1 cellular context compared by ENCODE assay signal in the genomic region with DNA sequence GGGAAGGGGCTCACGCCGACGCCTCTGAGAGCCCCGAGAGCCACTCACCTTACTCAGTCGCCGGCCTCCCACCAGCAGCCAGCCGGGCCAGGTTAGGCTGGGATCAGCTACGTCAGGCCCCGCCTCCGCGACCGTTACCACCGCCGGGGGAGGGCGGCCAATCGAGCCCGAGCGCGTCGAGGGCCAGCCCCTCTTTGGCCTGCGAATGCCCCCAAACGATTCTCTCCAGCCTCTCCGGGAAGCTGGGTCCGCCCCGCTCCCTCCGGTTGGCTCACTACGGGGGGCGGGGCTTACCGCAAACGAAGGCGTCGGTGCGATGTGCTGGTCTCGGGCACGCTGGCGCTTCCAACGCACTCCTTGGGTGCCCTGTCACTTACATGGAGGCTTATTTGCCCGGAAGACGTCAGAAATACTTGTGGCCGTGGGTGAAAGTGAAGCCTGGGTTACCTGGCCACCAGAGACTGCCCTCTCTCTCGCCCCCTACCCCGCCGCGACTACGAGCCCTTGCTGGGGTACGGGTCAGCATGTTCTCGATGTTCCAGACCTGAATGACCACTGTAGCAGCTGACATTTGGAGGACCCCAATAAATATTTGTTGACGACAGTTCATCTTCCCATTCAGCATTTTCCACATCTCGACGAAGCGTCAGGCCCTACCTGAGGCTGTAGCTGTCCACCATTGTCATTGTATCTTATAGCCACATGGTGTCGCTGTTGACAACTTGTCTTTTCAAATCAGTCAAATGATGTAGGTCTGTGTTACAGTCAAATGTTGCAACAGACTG.
TF ChIP-seq lines count a peak whose summit lies in the region.

A gene with protein sequence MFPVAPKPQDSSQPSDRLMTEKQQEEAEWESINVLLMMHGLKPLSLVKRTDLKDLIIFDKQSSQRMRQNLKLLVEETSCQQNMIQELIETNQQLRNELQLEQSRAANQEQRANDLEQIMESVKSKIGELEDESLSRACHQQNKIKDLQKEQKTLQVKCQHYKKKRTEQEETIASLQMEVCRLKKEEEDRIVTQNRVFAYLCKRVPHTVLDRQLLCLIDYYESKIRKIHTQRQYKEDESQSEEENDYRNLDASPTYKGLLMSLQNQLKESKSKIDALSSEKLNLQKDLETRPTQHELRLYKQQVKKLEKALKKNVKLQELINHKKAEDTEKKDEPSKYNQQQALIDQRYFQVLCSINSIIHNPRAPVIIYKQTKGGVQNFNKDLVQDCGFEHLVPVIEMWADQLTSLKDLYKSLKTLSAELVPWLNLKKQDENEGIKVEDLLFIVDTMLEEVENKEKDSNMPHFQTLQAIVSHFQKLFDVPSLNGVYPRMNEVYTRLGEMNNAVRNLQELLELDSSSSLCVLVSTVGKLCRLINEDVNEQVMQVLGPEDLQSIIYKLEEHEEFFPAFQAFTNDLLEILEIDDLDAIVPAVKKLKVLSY (minus strand): TSS at position 111 of the 785 bp plus-strand sequence. CDS start 21,333 bp downstream, outside the sequence.

TF ChIP-seq in HEK293, 187 proteins besides CTCF, POLR2A, EP300 and RAD21 (continued from another document):
- TF ChIP-seq ZNF529 (tag by site-specific recombination; IDR thresholded peaks at IDR 0.05; ENCODE audit: insufficient replicate concordance): no peak
- no peak for TF ChIP-seq ZNF19 (tag by site-specific recombination; IDR thresholded peaks at IDR 0.05; ENCODE audit: low read depth)
- TF ChIP-seq, protein P1, sequence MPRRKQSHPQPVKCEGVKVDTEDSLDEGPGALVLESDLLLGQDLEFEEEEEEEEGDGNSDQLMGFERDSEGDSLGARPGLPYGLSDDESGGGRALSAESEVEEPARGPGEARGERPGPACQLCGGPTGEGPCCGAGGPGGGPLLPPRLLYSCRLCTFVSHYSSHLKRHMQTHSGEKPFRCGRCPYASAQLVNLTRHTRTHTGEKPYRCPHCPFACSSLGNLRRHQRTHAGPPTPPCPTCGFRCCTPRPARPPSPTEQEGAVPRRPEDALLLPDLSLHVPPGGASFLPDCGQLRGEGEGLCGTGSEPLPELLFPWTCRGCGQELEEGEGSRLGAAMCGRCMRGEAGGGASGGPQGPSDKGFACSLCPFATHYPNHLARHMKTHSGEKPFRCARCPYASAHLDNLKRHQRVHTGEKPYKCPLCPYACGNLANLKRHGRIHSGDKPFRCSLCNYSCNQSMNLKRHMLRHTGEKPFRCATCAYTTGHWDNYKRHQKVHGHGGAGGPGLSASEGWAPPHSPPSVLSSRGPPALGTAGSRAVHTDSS (tag by site-specific recombination; IDR thresholded peaks at IDR 0.05): no peak
- no peak for TF ChIP-seq ZNF416 (tag by site-specific recombination; IDR thresholded peaks at IDR 0.05)
- TF ChIP-seq, protein P2, sequence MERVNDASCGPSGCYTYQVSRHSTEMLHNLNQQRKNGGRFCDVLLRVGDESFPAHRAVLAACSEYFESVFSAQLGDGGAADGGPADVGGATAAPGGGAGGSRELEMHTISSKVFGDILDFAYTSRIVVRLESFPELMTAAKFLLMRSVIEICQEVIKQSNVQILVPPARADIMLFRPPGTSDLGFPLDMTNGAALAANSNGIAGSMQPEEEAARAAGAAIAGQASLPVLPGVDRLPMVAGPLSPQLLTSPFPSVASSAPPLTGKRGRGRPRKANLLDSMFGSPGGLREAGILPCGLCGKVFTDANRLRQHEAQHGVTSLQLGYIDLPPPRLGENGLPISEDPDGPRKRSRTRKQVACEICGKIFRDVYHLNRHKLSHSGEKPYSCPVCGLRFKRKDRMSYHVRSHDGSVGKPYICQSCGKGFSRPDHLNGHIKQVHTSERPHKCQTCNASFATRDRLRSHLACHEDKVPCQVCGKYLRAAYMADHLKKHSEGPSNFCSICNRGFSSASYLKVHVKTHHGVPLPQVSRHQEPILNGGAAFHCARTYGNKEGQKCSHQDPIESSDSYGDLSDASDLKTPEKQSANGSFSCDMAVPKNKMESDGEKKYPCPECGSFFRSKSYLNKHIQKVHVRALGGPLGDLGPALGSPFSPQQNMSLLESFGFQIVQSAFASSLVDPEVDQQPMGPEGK (tag by site-specific recombination; IDR thresholded peaks at IDR 0.05): peak; percentile 74
- TF ChIP-seq, protein P3, sequence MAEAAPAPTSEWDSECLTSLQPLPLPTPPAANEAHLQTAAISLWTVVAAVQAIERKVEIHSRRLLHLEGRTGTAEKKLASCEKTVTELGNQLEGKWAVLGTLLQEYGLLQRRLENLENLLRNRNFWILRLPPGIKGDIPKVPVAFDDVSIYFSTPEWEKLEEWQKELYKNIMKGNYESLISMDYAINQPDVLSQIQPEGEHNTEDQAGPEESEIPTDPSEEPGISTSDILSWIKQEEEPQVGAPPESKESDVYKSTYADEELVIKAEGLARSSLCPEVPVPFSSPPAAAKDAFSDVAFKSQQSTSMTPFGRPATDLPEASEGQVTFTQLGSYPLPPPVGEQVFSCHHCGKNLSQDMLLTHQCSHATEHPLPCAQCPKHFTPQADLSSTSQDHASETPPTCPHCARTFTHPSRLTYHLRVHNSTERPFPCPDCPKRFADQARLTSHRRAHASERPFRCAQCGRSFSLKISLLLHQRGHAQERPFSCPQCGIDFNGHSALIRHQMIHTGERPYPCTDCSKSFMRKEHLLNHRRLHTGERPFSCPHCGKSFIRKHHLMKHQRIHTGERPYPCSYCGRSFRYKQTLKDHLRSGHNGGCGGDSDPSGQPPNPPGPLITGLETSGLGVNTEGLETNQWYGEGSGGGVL (tag by site-specific recombination; IDR thresholded peaks at IDR 0.05): no peak
- no peak for TF ChIP-seq ZNF132 (tag by site-specific recombination; IDR thresholded peaks at IDR 0.05; ENCODE audit: borderline replicate concordance)
- TF ChIP-seq, protein P4, sequence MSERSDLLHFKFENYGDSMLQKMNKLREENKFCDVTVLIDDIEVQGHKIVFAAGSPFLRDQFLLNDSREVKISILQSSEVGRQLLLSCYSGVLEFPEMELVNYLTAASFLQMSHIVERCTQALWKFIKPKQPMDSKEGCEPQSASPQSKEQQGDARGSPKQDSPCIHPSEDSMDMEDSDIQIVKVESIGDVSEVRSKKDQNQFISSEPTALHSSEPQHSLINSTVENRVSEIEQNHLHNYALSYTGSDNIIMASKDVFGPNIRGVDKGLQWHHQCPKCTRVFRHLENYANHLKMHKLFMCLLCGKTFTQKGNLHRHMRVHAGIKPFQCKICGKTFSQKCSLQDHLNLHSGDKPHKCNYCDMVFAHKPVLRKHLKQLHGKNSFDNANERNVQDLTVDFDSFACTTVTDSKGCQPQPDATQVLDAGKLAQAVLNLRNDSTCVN (tag by site-specific recombination; optimal IDR thresholded peaks at IDR 0.05): peak; percentile 54
TF ChIP-seq in HEK293: peak in this region for 41.
